22 cellular contexts compared by ENCODE assay signal in the genomic region with DNA sequence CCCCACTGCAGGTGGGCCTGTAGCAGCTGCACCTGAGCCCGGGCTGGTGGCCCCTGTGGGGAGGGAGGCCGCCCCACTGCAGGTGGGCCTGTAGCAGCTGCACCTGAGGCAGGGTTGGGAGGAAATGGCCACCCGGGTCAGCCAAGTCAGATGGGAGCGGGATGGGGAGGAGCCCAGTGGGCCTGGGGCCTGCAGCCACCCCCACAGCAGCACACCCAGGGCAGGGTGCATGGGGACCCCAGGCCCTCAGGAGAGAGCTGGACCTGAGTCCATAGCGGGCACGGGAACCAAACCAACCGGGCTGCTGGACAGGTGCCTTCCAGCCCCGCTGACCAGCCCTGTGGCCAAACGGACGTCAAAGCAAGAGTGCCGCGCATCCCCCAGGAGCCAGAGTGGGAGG.
DNase-seq lines count a peak whose midpoint lies in the region; ATAC-seq, FAIRE-seq and TF ChIP-seq lines count a peak whose summit lies in the region.
"Had no signal": no experiment of that assay in that cellular context is flagged by ENCODE, and none has a peak within 500 bp of the region (broad histone marks: within the 10 kb centered on the region; RNA-seq: fewer than 3 reads in every experiment).

No MANE protein-coding gene starts in this region.

- no peak overlapping the region for H2BK12ac ChIP-seq in neuronal stem cell (ENCODE audit: low read length)

- intact Hi-C loops in right lobe of liver (cut with DNase I) (loop anchor here (5.0 to 10.0 kb wide), 3 partner anchors 159 to 269 kb away; no protein-coding TSS in a partner anchor), HepG2 (cut with micrococcal nuclease; ENCODE audit: unreplicated experiment) (loop anchor here (2.0 to 10.0 kb wide), 3 partner anchors 153 to 381 kb away; a partner anchor contains a TSS), aorta (cut with DNase I) (loop anchor here in 1 of 2 donors (10.0 kb wide), 1 partner anchor 269 kb away; no protein-coding TSS in a partner anchor)

- TF ChIP-seq CTCF in right lobe of liver (IDR thresholded peaks at IDR 0.05): no peak
- no peak for TF ChIP-seq CTCF in HepG2 (CRISPR knock-in tag; IDR thresholded peaks at IDR 0.05)
- TF ChIP-seq CTCF in chondrocyte (IDR thresholded peaks at IDR 0.05): no peak
- TF ChIP-seq CTCF in GM10266 (IDR thresholded peaks at IDR 0.05; ENCODE audit: control insufficient read depth, insufficient read depth, low read depth, missing control alignments): no peak

- peaks cover 0 to 3% (median 0%) of the 10 kb centered on the region in 4 donors for H3K9me3 ChIP-seq in right lobe of liver
- H3K9me3 ChIP-seq in HepG2 (ENCODE audit: low read length): peaks cover 7% of the 10 kb centered on the region
- H3K9me3 ChIP-seq in neuronal stem cell (replicated peaks in 1 of 2; ENCODE audit: control insufficient read depth in 2 of 2, insufficient read depth in 1 of 2, low read depth in 1 of 2, low read length in 2 of 2): no peaks in the 10 kb centered on the region
- H3K9me3 ChIP-seq in aorta (ENCODE audit: control insufficient read depth, low read length): no peaks in the 10 kb centered on the region

- H2BK5ac ChIP-seq in neuronal stem cell (ENCODE audit: low read length): no peak overlapping the region

- WGBS in right lobe of liver (ENCODE audit: insufficient coverage, low coverage, low lambda C conversion rate, missing lambda C conversion rate): 70% methylated on average over 2 of the region's 12 CpGs
- 72% methylated on average over 8 of the region's 12 CpGs for WGBS in HepG2 (ENCODE audit: low lambda C conversion rate)
- no CpG with 5 or more reads among the region's 12 CpGs for WGBS in neuronal stem cell (ENCODE audit: extremely low coverage in 2 of 2, insufficient read length in 2 of 2, insufficient replicate concordance in 1 of 2), 2 donors
- 91 to 94% methylated on average over 10 to 12 of the region's 12 CpGs for WGBS in aorta, 2 donors

- H3K27ac Mint-ChIP-seq in chondrocyte (ENCODE audit: unreplicated experiment): no peak overlapping the region
- H3K27ac Mint-ChIP-seq: activated CD8-positive, alpha-beta T cell treated with anti-CD3 and anti-CD28 coated beads, Interleukin-2, amount 10 ng/mL, durations not matched to agents 7 days and 5 days; activated T-helper 17 cell treated with anti-CD3 and anti-CD28 coated beads, Interleukin-2, amount 50 U/mL, for 72 hours; stimulated activated naive B cell treated with anti-CD40 and anti-IgM and Interleukin-4, amounts not matched to agents 10 μg/mL and 1 μg/mL and 100 μg/mL, for 72 hours had no signal

- DNase-seq in right lobe of liver: peak; percentile 13 to 50 (median 41)
- no peak for DNase-seq in HepG2 (ENCODE audit: low spot score)
- DNase-seq in chondrocyte (ENCODE audit: low spot score): peak; percentile 76
- DNase-seq in neuronal stem cell (ENCODE audit: low spot score): no peak
- peak; percentile 30 to 54 for DNase-seq in aorta
- DNase-seq in NCI-H524 (lab: John Stamatoyannopoulos, UW): no peak
- no peak for DNase-seq in GM10266 (ENCODE audit: extremely low spot score)
- DNase-seq: activated CD8-positive, alpha-beta T cell treated with anti-CD3 and anti-CD28 coated beads, Interleukin-2, amount 10 ng/mL, durations not matched to agents 7 days and 5 days; amniotic stem cell; erythroblast; foreskin melanocyte; midbrain; NCI-H2081 treated with DMSO at 0.1 percent for 48 hours; NCI-H526; SIG-M5; stimulated activated naive B cell treated with anti-CD40 and anti-IgM and Interleukin-4, amounts not matched to agents 10 μg/mL and 1 μg/mL and 100 μg/mL, for 72 hours had no signal

- H2BK120ac ChIP-seq in neuronal stem cell (ENCODE audit: low read depth, low read length): no peak overlapping the region

- no peak overlapping the region for H3K4me3 Mint-ChIP-seq in chondrocyte (ENCODE audit: unreplicated experiment)
- H3K4me3 Mint-ChIP-seq: activated CD8-positive, alpha-beta T cell treated with anti-CD3 and anti-CD28 coated beads, Interleukin-2, amount 10 ng/mL, durations not matched to agents 7 days and 5 days; activated T-helper 17 cell treated with anti-CD3 and anti-CD28 coated beads, Interleukin-2, amount 50 U/mL, for 72 hours; stimulated activated naive B cell treated with anti-CD40 and anti-IgM and Interleukin-4, amounts not matched to agents 10 μg/mL and 1 μg/mL and 100 μg/mL, for 72 hours had no signal

- no peaks in the 10 kb centered on the region for H3K36me3 Mint-ChIP-seq in chondrocyte (ENCODE audit: low read depth)

- POLR2A ChIA-PET in HepG2 (lab: Yijun Ruan, JAX): no interaction called here

- no peak overlapping the region for H3K4me3 ChIP-seq in right lobe of liver
- no peak overlapping the region for H3K4me3 ChIP-seq in HepG2 (replicated peaks in 1 of 3; ENCODE audit: insufficient read depth in 1 of 3, low read depth in 2 of 3, low read length in 3 of 3)
- H3K4me3 ChIP-seq in neuronal stem cell (ENCODE audit: low read length in 2 of 2): no peak overlapping the region
- no peak overlapping the region for H3K4me3 ChIP-seq in aorta (ENCODE audit: low read length in 2 of 2)
- H3K4me3 ChIP-seq: cardiac muscle cell, right atrium auricular region, tibial artery had no signal

- FAIRE-seq in HepG2 (lab: Jason Lieb, UNC): no peak
- FAIRE-seq: G401.6 had no signal

- H2AK5ac ChIP-seq in neuronal stem cell (ENCODE audit: low read depth, low read length): peak overlapping the region; percentile 46

- peak overlapping the region; percentile 21 for H3K14ac ChIP-seq in neuronal stem cell (ENCODE audit: low read length)

- H4K8ac ChIP-seq in neuronal stem cell (ENCODE audit: low read depth, low read length): no peak overlapping the region

- H3K9me3 Mint-ChIP-seq in chondrocyte (ENCODE audit: low read depth): peaks cover 10% of the 10 kb centered on the region
- H3K9me3 Mint-ChIP-seq: activated T-helper 17 cell treated with anti-CD3 and anti-CD28 coated beads, Interleukin-2, amount 50 U/mL, for 72 hours had no signal

- in situ Hi-C loops in HepG2 (cut with HindIII; ENCODE audit: extremely low pct_ligation_motif_present, low pct_unique_long_range_greater_than_20kb): loop anchor here (5.0 kb wide), 2 partner anchors 156 to 266 kb away; no protein-coding TSS in a partner anchor

- peaks cover 4% of the 10 kb centered on the region for H3K4me1 Mint-ChIP-seq in chondrocyte (ENCODE audit: low read depth)

- no peak overlapping the region for H3K18ac ChIP-seq in neuronal stem cell (ENCODE audit: low read length)

- H3K36me3 ChIP-seq in right lobe of liver (no peaks in the 10 kb centered on the region), HepG2 (replicated peaks in 1 of 2; ENCODE audit: control insufficient read depth in 1 of 2, insufficient read depth in 2 of 2, low read length in 2 of 2) (no peaks in the 10 kb centered on the region), neuronal stem cell (replicated peaks in 1 of 2; ENCODE audit: control insufficient read depth in 2 of 2, insufficient read depth in 2 of 2, low read length in 2 of 2) (no peaks in the 10 kb centered on the region), aorta (ENCODE audit: control insufficient read depth in 1 of 2, insufficient read depth in 2 of 2, low read length in 1 of 2) (no peaks in the 10 kb centered on the region)
- H3K36me3 ChIP-seq: cardiac muscle cell, right atrium auricular region, tibial artery had no signal

- no peak overlapping the region for H4K91ac ChIP-seq in neuronal stem cell (ENCODE audit: low read depth, low read length, poor library complexity)

- H3K9ac ChIP-seq in HepG2 (ENCODE audit: insufficient read depth, low read depth, low read length) (no peak overlapping the region), neuronal stem cell (ENCODE audit: low read depth, low read length, poor library complexity) (no peak overlapping the region)
- H3K9ac ChIP-seq: KMS-11 had no signal

- H3K4me2 ChIP-seq in HepG2 (ENCODE audit: low read depth, low read length) (no peak overlapping the region), neuronal stem cell (ENCODE audit: insufficient read depth, low read length, poor library complexity, severe bottlenecking) (no peak overlapping the region)
- H3K4me2 ChIP-seq: KMS-11 had no signal

- no peak for TF ChIP-seq RAD21 in HepG2 (CRISPR knock-in tag; IDR thresholded peaks at IDR 0.05)

- H3K27ac ChIP-seq in right lobe of liver (no peak overlapping the region), HepG2 (ENCODE audit: extremely low read length, insufficient read depth, low read length) (no peak overlapping the region), neuronal stem cell (replicated peaks; ENCODE audit: low read length) (no peak overlapping the region), aorta (ENCODE audit: low read depth in 1 of 2, low read length in 2 of 2) (no peak overlapping the region)
- H3K27ac ChIP-seq: cardiac muscle cell, KMS-11, right atrium auricular region, tibial artery had no signal

- TF ChIP-seq EP300 in HepG2 (IDR thresholded peaks at IDR 0.05; ENCODE audit: low read depth in 2 of 2, low read length in 2 of 2) (no peak), HepG2 (CRISPR knock-in tag; IDR thresholded peaks at IDR 0.05; ENCODE audit: borderline replicate concordance) (no peak)

- H3K4me1 ChIP-seq in right lobe of liver (no peaks in the 10 kb centered on the region), HepG2 (ENCODE audit: insufficient read depth, low read length) (peaks cover 3% of the 10 kb centered on the region), neuronal stem cell (ENCODE audit: control insufficient read depth in 2 of 2, insufficient read depth in 1 of 2, low read depth in 1 of 2, low read length in 2 of 2) (peaks cover 0 to 3% of the 10 kb centered on the region in 2 donors), aorta (ENCODE audit: control insufficient read depth in 1 of 2, insufficient read depth in 2 of 2, low read length in 2 of 2) (no peaks in the 10 kb centered on the region)
- H3K4me1 ChIP-seq: right atrium auricular region, tibial artery had no signal

- H3K27me3 Mint-ChIP-seq in chondrocyte (ENCODE audit: low read depth): no peaks in the 10 kb centered on the region
- H3K27me3 Mint-ChIP-seq: activated T-helper 17 cell treated with anti-CD3 and anti-CD28 coated beads, Interleukin-2, amount 50 U/mL, for 72 hours; stimulated activated naive B cell treated with anti-CD40 and anti-IgM and Interleukin-4, amounts not matched to agents 10 μg/mL and 1 μg/mL and 100 μg/mL, for 72 hours had no signal

- no peak overlapping the region for H2BK15ac ChIP-seq in neuronal stem cell (ENCODE audit: low read length)

- H3K27me3 ChIP-seq in right lobe of liver (no peaks in the 10 kb centered on the region), HepG2 (ENCODE audit: control insufficient read depth in 1 of 2, insufficient read depth in 2 of 2, low read length in 2 of 2) (peaks cover 0 to 1% of the 10 kb centered on the region in 2 experiments; a peak in 2 of 5 replicates), neuronal stem cell (ENCODE audit: control insufficient read depth in 3 of 3, insufficient read depth in 3 of 3, low read depth in 1 of 3, low read length in 3 of 3) (no peaks in the 10 kb centered on the region), aorta (ENCODE audit: control insufficient read depth in 1 of 2, insufficient read depth in 2 of 2, low read length in 1 of 2) (no peaks in the 10 kb centered on the region)
- H3K27me3 ChIP-seq: cardiac muscle cell, right atrium auricular region, tibial artery had no signal

- peaks cover 2% of the 10 kb centered on the region for H3K79me1 ChIP-seq in neuronal stem cell (ENCODE audit: low read depth, low read length)

- no peaks in the 10 kb centered on the region for H4K20me1 ChIP-seq in HepG2 (ENCODE audit: insufficient read depth, low read length)

- no peak overlapping the region for H3K23ac ChIP-seq in neuronal stem cell (ENCODE audit: low read depth, low read length, poor library complexity)

- no peaks in the 10 kb centered on the region for H3K79me2 ChIP-seq in HepG2 (ENCODE audit: insufficient read depth, low read length)

- TF ChIP-seq POLR2A in right lobe of liver (IDR thresholded peaks at IDR 0.05) (no peak), HepG2 (IDR thresholded peaks at IDR 0.05; ENCODE audit: insufficient read depth in 1 of 2, low read depth in 2 of 2, low read length in 2 of 2) (no peak)

- CTCF ChIA-PET in HepG2 (lab: Yijun Ruan, JAX; ENCODE audit: low intra/inter-chr PET ratio, low total read pairs): no interaction called here

- no peak overlapping the region for H3K4ac ChIP-seq in neuronal stem cell (ENCODE audit: low read length)

- no TSS peak for BruUV-seq in HepG2 (replicated peaks; lab: Mats Ljungman, UMichigan)

- H2AFZ ChIP-seq in HepG2 (ENCODE audit: low read length) (no peak overlapping the region), neuronal stem cell (ENCODE audit: low read length) (no peak overlapping the region)

- ATAC-seq in right lobe of liver (no peak), HepG2 (no peak), aorta (ENCODE audit: low FRiP score) (no peak)
- ATAC-seq: activated CD8-positive, alpha-beta T cell treated with anti-CD3 and anti-CD28 coated beads, Interleukin-2, amount 10 ng/mL, durations not matched to agents 7 days and 5 days; activated T-helper 17 cell treated with anti-CD3 and anti-CD28 coated beads, Interleukin-2, amount 50 U/mL, for 72 hours; stimulated activated naive B cell treated with anti-CD40 and anti-IgM and Interleukin-4, amounts not matched to agents 10 μg/mL and 1 μg/mL and 100 μg/mL, for 72 hours had no signal

Comparison
In these comparisons a context has a peak if more than half of its experiments do, and no peak if none do; other contexts are left out.
1. DNase-seq: peak in right lobe of liver (3 of 3), chondrocyte (single experiment) and aorta (2 of 2); none in HepG2 (single experiment), neuronal stem cell (single experiment), NCI-H524 (0 of 2) and GM10266 (single experiment).